In genomic region chr16:69508033-69508432, GRCh38 we compare ENCODE assay signal across 19 cellular contexts. TPM values are rescaled to one million over a fixed set of nuclear protein-coding genes. Genes with fewer than 3 reads are reported as not detected.
DNase-seq lines count a peak whose midpoint lies in the region; ATAC-seq, FAIRE-seq and TF ChIP-seq lines count a peak whose summit lies in the region.
"Had no signal": no experiment of that assay in that cellular context is flagged by ENCODE, and none has a peak within 500 bp of the region (broad histone marks: within the 10 kb centered on the region; RNA-seq: fewer than 3 reads in every experiment).

No MANE protein-coding gene starts in this region.

- no peak overlapping the region for H4K5ac ChIP-seq in H1 (ENCODE audit: insufficient read length, low read depth, low read length)

- DNase-seq in H1 (ENCODE audit: low read depth in 1 of 2, low spot score in 2 of 2), result no peak
- no peak for DNase-seq in mesenchymal stem cell
- no peak for DNase-seq in NCI-H510A (lab: John Stamatoyannopoulos, UW)
- no peak for DNase-seq in lower lobe of right lung
- DNase-seq: C1 segment of cervical spinal cord; Caco-2; CD4-positive, CD25-positive, alpha-beta regulatory T cell; CD8-positive, alpha-beta T cell; DMS 273 treated with DMSO at 0.1 percent for 48 hours; DMS79; EL; GDM1; GM23248; HCEC 1CT had no signal

- POLR2A ChIA-PET in HEK293 (lab: Yijun Ruan, JAX), result interaction anchor here (0.6 kb wide), 1 partner anchor 82 kb away, joined by 3 read pairs; no protein-coding TSS in a partner anchor
- POLR2A ChIA-PET in H1 (lab: Charles Lee; ENCODE audit: partially characterized antibody), result no interaction called here

- TF ChIP-seq RAD21 in H1 (IDR thresholded peaks at IDR 0.05 in 1 of 2, conservative IDR thresholded peaks at IDR 0.05 in 1 of 2; ENCODE audit: low read depth in 2 of 2, low read length in 2 of 2), result no peak

- H3K36me3 ChIP-seq in HEK293 (ENCODE audit: control insufficient read depth in 2 of 2, insufficient read depth in 1 of 2, low read length in 2 of 2) (no peaks in the 10 kb centered on the region), H1 (ENCODE audit: control insufficient read depth in 2 of 4, insufficient read depth in 4 of 4, low read length in 3 of 4) (no peaks in the 10 kb centered on the region), mesenchymal stem cell (ENCODE audit: control insufficient read depth in 1 of 2, insufficient read depth in 2 of 2, low read depth in 1 of 2, low read length in 2 of 2) (no peaks in the 10 kb centered on the region), lower lobe of right lung (no peaks in the 10 kb centered on the region)

- 0 out of 2 replicates have a peak overlapping the region, but pooled peaks have one; percentile 41 for H2AFZ ChIP-seq in H1 (ENCODE audit: low read length)
- no peak overlapping the region for H2AFZ ChIP-seq in mesenchymal stem cell (ENCODE audit: low read depth, low read length)
- H2AFZ ChIP-seq: GM23248 had no signal

- H3K4ac ChIP-seq in H1 (replicated peaks; ENCODE audit: insufficient read length, low read depth, low read length) (no peak overlapping the region), mesenchymal stem cell (ENCODE audit: low read depth in 1 of 2, low read length in 2 of 2) (no peak overlapping the region)

- no peak overlapping the region for H3K4me2 ChIP-seq in H1 (ENCODE audit: insufficient read depth in 1 of 2, low read depth in 2 of 2, low read length in 2 of 2)
- no peak overlapping the region for H3K4me2 ChIP-seq in mesenchymal stem cell (ENCODE audit: low read length, poor library complexity, severe bottlenecking)

- no peak overlapping the region for H2BK120ac ChIP-seq in H1 (replicated peaks; ENCODE audit: low read depth, low read length)
- no peak overlapping the region for H2BK120ac ChIP-seq in mesenchymal stem cell (ENCODE audit: low read depth, low read length)

- H2BK20ac ChIP-seq in H1 (ENCODE audit: low read length), result no peak overlapping the region

- H3K4me3 ChIP-seq in HEK293 (ENCODE audit: low read depth, low read length), result no peak overlapping the region
- H3K4me3 ChIP-seq in H1 (ENCODE audit: extremely low read depth in 1 of 4, insufficient read depth in 2 of 4, low read depth in 3 of 4, low read length in 4 of 4), result no peak overlapping the region
- no peak overlapping the region for H3K4me3 ChIP-seq in mesenchymal stem cell (ENCODE audit: insufficient read depth in 1 of 2, low read depth in 1 of 2, low read length in 2 of 2)
- H3K4me3 ChIP-seq in lower lobe of right lung, result no peak overlapping the region
- H3K4me3 ChIP-seq: GM12878, GM23248 had no signal

- no peak for TF ChIP-seq POLR2A in H1 (IDR thresholded peaks at IDR 0.05; ENCODE audit: control extremely low read depth in 1 of 2, low read depth in 2 of 2, low read length in 2 of 2)

- H3K9me3 ChIP-seq in HEK293 (ENCODE audit: control insufficient read depth, insufficient read depth, low read depth, low read length) (no peaks in the 10 kb centered on the region), H1 (ENCODE audit: insufficient read depth in 2 of 2, low read depth in 1 of 2, low read length in 1 of 2) (no peaks in the 10 kb centered on the region), mesenchymal stem cell (ENCODE audit: control insufficient read depth, low read length) (no peaks in the 10 kb centered on the region), lower lobe of right lung (no peaks in the 10 kb centered on the region)
- H3K9me3 ChIP-seq: Caco-2 had no signal

- no peak overlapping the region; the same call in 1 of the 2 replicates for H4K8ac ChIP-seq in H1 (ENCODE audit: extremely low read depth, insufficient read depth, low read length)
- no peak overlapping the region for H4K8ac ChIP-seq in mesenchymal stem cell (ENCODE audit: low read length)

- no peak overlapping the region for H3K56ac ChIP-seq in H1 (replicated peaks; ENCODE audit: insufficient read length, low read depth, low read length)

- no peak overlapping the region for H3K23ac ChIP-seq in H1 (ENCODE audit: insufficient read length)
- H3K23ac ChIP-seq in mesenchymal stem cell (ENCODE audit: low read length in 2 of 2), result peak overlapping the region in 1 of 2 experiments; percentile 13

- no peaks in the 10 kb centered on the region for H4K20me1 ChIP-seq in H1 (replicated peaks in 1 of 2; ENCODE audit: control insufficient read depth in 1 of 2, insufficient read depth in 2 of 2, low read length in 2 of 2)

- H3K9ac ChIP-seq in H1 (replicated peaks in 1 of 4; ENCODE audit: extremely low read depth in 1 of 4, low read depth in 3 of 4, low read length in 3 of 4) (no peak overlapping the region), mesenchymal stem cell (ENCODE audit: low read length) (no peak overlapping the region)
- H3K9ac ChIP-seq: GM23248 had no signal

- H2BK15ac ChIP-seq in H1 (ENCODE audit: low read length) (no peak overlapping the region), mesenchymal stem cell (ENCODE audit: low read depth, poor library complexity, severe bottlenecking) (no peak overlapping the region)

- H2BK5ac ChIP-seq in H1 (ENCODE audit: low read depth, low read length) (no peak overlapping the region), mesenchymal stem cell (ENCODE audit: low read depth, low read length, poor library complexity, severe bottlenecking) (no peak overlapping the region)

- H3K79me2 ChIP-seq in H1 (ENCODE audit: control insufficient read depth in 1 of 2, insufficient read depth in 2 of 2, low read length in 2 of 2), result no peaks in the 10 kb centered on the region

- H3K14ac ChIP-seq in H1 (ENCODE audit: insufficient read length), result no peak overlapping the region
- H3K14ac ChIP-seq in mesenchymal stem cell (ENCODE audit: low read length in 2 of 2), result no peak overlapping the region

- H3K27ac ChIP-seq in HEK293 (ENCODE audit: extremely low read depth, low read depth, low read length) (no peak overlapping the region), H1 (ENCODE audit: low read depth, low read length) (no peak overlapping the region), mesenchymal stem cell (ENCODE audit: low read length, poor library complexity, severe bottlenecking) (no peak overlapping the region), lower lobe of right lung (no peak overlapping the region)
- H3K27ac ChIP-seq: GM23248 had no signal

- TF ChIP-seq CTCF in HEK293 (tag by site-specific recombination; IDR thresholded peaks at IDR 0.05) (no peak), H1 (IDR thresholded peaks at IDR 0.05; ENCODE audit: control extremely low read depth in 1 of 3, insufficient read depth in 1 of 3, low read depth in 1 of 3, low read length in 3 of 3) (no peak), lower lobe of right lung (IDR thresholded peaks at IDR 0.05) (no peak)

- H4K91ac ChIP-seq in H1 (replicated peaks; ENCODE audit: insufficient read length, low read length) (no peak overlapping the region), mesenchymal stem cell (ENCODE audit: low read length) (no peak overlapping the region)

- H3K23me2 ChIP-seq in H1 (ENCODE audit: low read depth, low read length), result no peaks in the 10 kb centered on the region

- TF ChIP-seq EP300 in H1 (IDR thresholded peaks at IDR 0.05; ENCODE audit: borderline replicate concordance in 1 of 2, low read depth in 2 of 2, low read length in 2 of 2), result no peak

- no peak overlapping the region for H2AK5ac ChIP-seq in H1 (ENCODE audit: low read depth, low read length)
- peak overlapping the region; percentile 77 for H2AK5ac ChIP-seq in mesenchymal stem cell (ENCODE audit: low read length, severe bottlenecking)

- CTCF ChIA-PET in HEK293 (lab: Yijun Ruan, JAX) (no interaction called here), H1 (lab: Charles Lee; ENCODE audit: partially characterized antibody) (interaction anchor here (1.0 to 1.2 kb wide), 3 partner anchors 12 to 32 kb away, joined by 3 read pairs; no protein-coding TSS in a partner anchor)

- H2BK12ac ChIP-seq in H1 (ENCODE audit: low read depth, low read length) (no peak overlapping the region), mesenchymal stem cell (ENCODE audit: low read length in 2 of 2) (no peak overlapping the region)

- 94% methylated on average over 2 of the region's 2 CpGs; no CpG with 5 or more reads in 1 of the 2 experiments for WGBS in H1 (ENCODE audit: extremely low coverage in 1 of 2, insufficient coverage in 1 of 2, insufficient read length in 1 of 2, insufficient replicate concordance in 2 of 2, low coverage in 1 of 2, low lambda C conversion rate in 2 of 2, missing lambda C conversion rate in 1 of 2), 2 experiments
- WGBS in mesenchymal stem cell, result 100% methylated on average over 1 of the region's 2 CpGs

- intact Hi-C loops in lower lobe of right lung (cut with DNase I), result no loop called here

- H3K27me3 ChIP-seq in H1 (replicated peaks in 1 of 4; ENCODE audit: control insufficient read depth in 3 of 4, extremely low read depth in 1 of 4, insufficient read depth in 3 of 4, low read length in 3 of 4) (no peaks in the 10 kb centered on the region), mesenchymal stem cell (ENCODE audit: control insufficient read depth in 1 of 2, insufficient read depth in 1 of 2, low read length in 2 of 2) (no peaks in the 10 kb centered on the region), lower lobe of right lung (ENCODE audit: low read depth) (no peaks in the 10 kb centered on the region)

- H3K79me1 ChIP-seq in H1 (ENCODE audit: low read depth, low read length), result no peaks in the 10 kb centered on the region
- H3K79me1 ChIP-seq in mesenchymal stem cell (replicated peaks; ENCODE audit: low read length, poor library complexity, severe bottlenecking), result no peaks in the 10 kb centered on the region

- ATAC-seq in HG02642 (IDR thresholded peaks at IDR 0.05; ENCODE audit: poor library complexity, unreplicated experiment), result no peak
- no peak for ATAC-seq in lower lobe of right lung
- ATAC-seq: CD8-positive, alpha-beta T cell; GM12878 had no signal

- FAIRE-seq in H1 (lab: Jason Lieb, UNC), result no peak
- FAIRE-seq: GM12878, GM19239, H54 had no signal

- H3K4me1 ChIP-seq in HEK293 (ENCODE audit: control insufficient read depth, insufficient read depth, low read length), result no peaks in the 10 kb centered on the region
- no peaks in the 10 kb centered on the region for H3K4me1 ChIP-seq in H1 (replicated peaks in 1 of 4; ENCODE audit: control insufficient read depth in 3 of 4, insufficient read depth in 4 of 4, low read length in 3 of 4)
- H3K4me1 ChIP-seq in mesenchymal stem cell (ENCODE audit: control insufficient read depth, insufficient read depth, low read depth, low read length), result no peaks in the 10 kb centered on the region
- H3K4me1 ChIP-seq in lower lobe of right lung, result no peaks in the 10 kb centered on the region

- no peak overlapping the region for H3K18ac ChIP-seq in H1 (ENCODE audit: extremely low read depth, low read length)
- H3K18ac ChIP-seq in mesenchymal stem cell (ENCODE audit: low read depth in 1 of 2, low read length in 2 of 2), result peak overlapping the region in 1 of 2 experiments; percentile 33

RNA-seq across cellular contexts. Expression of gene NFAT5, which starts 57.7 kb away (rescaled TPM):
- total RNA-seq in H1 (2021; fragmentation: NEBNext Ultra II Directional; extraction: Animal tissue kit (Norgen Biotek cat#: 25700)), result 25.4 and 29.0 TPM in 2 replicates
- 6.0 and 8.9 TPM in 2 replicates for polyA plus RNA-seq in H1 (2011; rRNA removed)
- polyA plus RNA-seq in H1 (2011; cell fraction: cytosol; rRNA removed), result 7.8 TPM
- polyA plus RNA-seq in H1 (2011; cell fraction: nucleus; rRNA removed), result 20.9 TPM
- 4.2 to 9.5 TPM (median 7.2 TPM) in 4 replicates for polyA plus RNA-seq in H1 (2012, experiment 1 of 2)
- 0.35 TPM for polyA plus RNA-seq in H1 (2012, experiment 2 of 2)
- 15.8 TPM for polyA plus RNA-seq in H1 (2013, experiment 1 of 2)
- 14.0 TPM for polyA plus RNA-seq in H1 (2013, experiment 2 of 2)
- polyA minus RNA-seq in H1 (2011; rRNA and poly(A)+ RNA removed), result 66.3 and 85.1 TPM in 2 replicates
- polyA minus RNA-seq in H1 (2011; cell fraction: cytosol; rRNA and poly(A)+ RNA removed), result 21.1 TPM
- polyA minus RNA-seq in H1 (2011; cell fraction: nucleus; rRNA and poly(A)+ RNA removed), result 54.5 TPM
- 30.9 TPM for polyA plus RNA-seq in mesenchymal stem cell (2013, experiment 1 of 2)
- polyA plus RNA-seq in mesenchymal stem cell (2013, experiment 2 of 2), result 25.5 TPM
- total RNA-seq in lower lobe of right lung, result 56.7 TPM
